In the genomic region with DNA sequence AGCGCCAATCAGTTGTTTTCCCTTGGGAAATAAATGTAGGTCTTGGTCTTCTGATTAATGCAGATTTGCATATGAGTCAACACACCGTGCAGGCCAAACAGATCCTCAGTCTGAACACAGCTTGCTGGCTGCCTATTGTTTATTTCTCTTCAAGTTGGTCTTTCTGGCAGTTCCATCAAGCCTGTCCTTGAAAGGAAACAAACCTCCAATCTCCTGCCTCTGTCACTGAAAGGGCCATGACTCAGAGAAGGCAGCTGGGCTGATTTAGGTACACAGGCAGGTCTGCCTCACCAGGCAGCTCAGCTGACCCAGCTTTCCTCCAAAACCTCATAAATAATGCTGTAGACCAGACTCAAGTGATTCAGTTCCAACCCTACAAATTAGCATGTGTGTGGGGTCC, we compare ENCODE assay signal across 10 cellular contexts.
DNase-seq lines count a peak whose midpoint lies in the region; ATAC-seq and TF ChIP-seq lines count a peak whose summit lies in the region.
"Had no signal": no experiment of that assay in that cellular context is flagged by ENCODE, and none has a peak within 500 bp of the region (broad histone marks: within the 10 kb centered on the region; RNA-seq: fewer than 3 reads in every experiment).

No MANE protein-coding gene starts in this region.

- ATAC-seq in thoracic aorta (ENCODE audit: insufficient number of reproducible peaks, low FRiP score, low read depth), result peak; percentile 55
- ATAC-seq in GM21390 (IDR thresholded peaks at IDR 0.05; ENCODE audit: unreplicated experiment), result no peak
- no peak for ATAC-seq in GM21723 (IDR thresholded peaks at IDR 0.05; ENCODE audit: unreplicated experiment)

- H3K9ac ChIP-seq in OCI-LY1 (ENCODE audit: low read length), result no peak overlapping the region

- no peaks in the 10 kb centered on the region for H3K27me3 Mint-ChIP-seq in MCF 10A (ENCODE audit: insufficient read depth, unreplicated experiment)
- H3K27me3 Mint-ChIP-seq: activated naive CD8-positive, alpha-beta T cell treated with anti-CD3 and anti-CD28 coated beads, Interleukin-2, amount 10 ng/mL, durations not matched to agents 7 days and 5 days had no signal

- H3K4me2 ChIP-seq in OCI-LY1 (ENCODE audit: low read length), result no peak overlapping the region

- BruUV-seq in MCF 10A (replicated peaks; lab: Mats Ljungman, UMichigan), result no TSS peak

- no peak overlapping the region for H2AFZ ChIP-seq in OCI-LY1 (ENCODE audit: low read length)

- H3K4me1 ChIP-seq in breast epithelium (no peaks in the 10 kb centered on the region), OCI-LY1 (ENCODE audit: insufficient read depth, low read length, severe bottlenecking) (peaks cover 6% of the 10 kb centered on the region), thoracic aorta (ENCODE audit: control insufficient read depth in 1 of 2, low read depth in 2 of 2) (peaks cover 0 to 14% of the 10 kb centered on the region in 2 donors)

- peaks cover 14% of the 10 kb centered on the region for H3K4me1 Mint-ChIP-seq in MCF 10A (ENCODE audit: insufficient read depth, unreplicated experiment)

- H3K9me3 ChIP-seq in breast epithelium (no peaks in the 10 kb centered on the region), OCI-LY1 (ENCODE audit: low read length) (no peaks in the 10 kb centered on the region), thoracic aorta (no peaks in the 10 kb centered on the region)
- H3K9me3 ChIP-seq: sigmoid colon had no signal

- no peaks in the 10 kb centered on the region for H3K9me3 Mint-ChIP-seq in MCF 10A (ENCODE audit: unreplicated experiment)
- H3K9me3 Mint-ChIP-seq: activated naive CD8-positive, alpha-beta T cell treated with anti-CD3 and anti-CD28 coated beads, Interleukin-2, amount 10 ng/mL, durations not matched to agents 7 days and 5 days had no signal

- no peaks in the 10 kb centered on the region for H3K9me2 ChIP-seq in OCI-LY1 (ENCODE audit: low read depth, low read length)

- DNase-seq in MCF 10A (ENCODE audit: unreplicated experiment) (peak; percentile 85), breast epithelium (ENCODE audit: low spot score in 2 of 2) (no peak), fibroblast of peridontal ligament (ENCODE audit: extremely low read depth) (peak; percentile 92), thoracic aorta (ENCODE audit: low spot score) (no peak), GF-D8 (lab: John Stamatoyannopoulos, UW) (no peak)
- DNase-seq: activated naive CD8-positive, alpha-beta T cell treated with anti-CD3 and anti-CD28 coated beads, Interleukin-2, amount 10 ng/mL, durations not matched to agents 7 days and 5 days; sigmoid colon had no signal

- H3K4me3 ChIP-seq in breast epithelium, result no peak overlapping the region
- no peak overlapping the region for H3K4me3 ChIP-seq in OCI-LY1 (ENCODE audit: low read depth, low read length, poor library complexity, severe bottlenecking)
- H3K4me3 ChIP-seq in thoracic aorta, result no peak overlapping the region
- H3K4me3 ChIP-seq: sigmoid colon had no signal

- H3K36me3 ChIP-seq in breast epithelium (no peaks in the 10 kb centered on the region), OCI-LY1 (ENCODE audit: insufficient read depth, low read length) (peaks cover 80% of the 10 kb centered on the region), thoracic aorta (peaks cover 9% of the 10 kb centered on the region)

- peaks cover 36% of the 10 kb centered on the region for H3K36me3 Mint-ChIP-seq in MCF 10A (ENCODE audit: insufficient read depth, unreplicated experiment)

- TF ChIP-seq POLR2A in breast epithelium (IDR thresholded peaks at IDR 0.05), result no peak

- H4K20me1 ChIP-seq in OCI-LY1 (ENCODE audit: insufficient read depth, low read length), result no peaks in the 10 kb centered on the region

- CTCF ChIA-PET in MCF 10A (lab: Yijun Ruan, JAX), result no interaction called here

- H3K79me2 ChIP-seq in OCI-LY1 (ENCODE audit: insufficient read depth, low read length), result no peaks in the 10 kb centered on the region

- no peaks in the 10 kb centered on the region for H3K27me3 ChIP-seq in breast epithelium
- no peaks in the 10 kb centered on the region for H3K27me3 ChIP-seq in OCI-LY1 (ENCODE audit: insufficient read depth, low read length)
- no peaks in the 10 kb centered on the region for H3K27me3 ChIP-seq in thoracic aorta (replicated peaks; ENCODE audit: insufficient read depth)
- H3K27me3 ChIP-seq: sigmoid colon had no signal

- peak overlapping the region; percentile 59 for H3K27ac Mint-ChIP-seq in MCF 10A (ENCODE audit: low read depth, unreplicated experiment)
- H3K27ac Mint-ChIP-seq: activated naive CD8-positive, alpha-beta T cell treated with anti-CD3 and anti-CD28 coated beads, Interleukin-2, amount 10 ng/mL, durations not matched to agents 7 days and 5 days had no signal

- no peaks in the 10 kb centered on the region for H3F3A ChIP-seq in OCI-LY1 (ENCODE audit: insufficient read depth, low read length)

- intact Hi-C loops in MCF 10A (cut with micrococcal nuclease), result no loop called here
- intact Hi-C loops in breast epithelium (cut with DNase I; ENCODE audit: low total_unique reads), result no loop called here

- H3K4me3 Mint-ChIP-seq in MCF 10A (ENCODE audit: unreplicated experiment), result no peak overlapping the region
- H3K4me3 Mint-ChIP-seq: activated naive CD8-positive, alpha-beta T cell treated with anti-CD3 and anti-CD28 coated beads, Interleukin-2, amount 10 ng/mL, durations not matched to agents 7 days and 5 days had no signal

- POLR2A ChIA-PET in MCF 10A (lab: Yijun Ruan, JAX), result interaction anchor here (0.7 to 1.0 kb wide), 3 partner anchors 9 to 11 kb away, joined by 3 read pairs; no protein-coding TSS in a partner anchor

- H3K27ac ChIP-seq in breast epithelium (no peak overlapping the region), OCI-LY1 (ENCODE audit: low read depth, low read length, poor library complexity, severe bottlenecking) (peak overlapping the region; percentile 4), thoracic aorta (peak overlapping the region in 1 of 2 donors; percentile 48)
- H3K27ac ChIP-seq: sigmoid colon had no signal

- no peak for TF ChIP-seq CTCF in MCF 10A (IDR thresholded peaks at IDR 0.05; ENCODE audit: unreplicated experiment)
- no peak for TF ChIP-seq CTCF in breast epithelium (IDR thresholded peaks at IDR 0.05)
- TF ChIP-seq CTCF in OCI-LY1 (IDR thresholded peaks at IDR 0.05; ENCODE audit: low read length), result no peak
- TF ChIP-seq CTCF in thoracic aorta (IDR thresholded peaks at IDR 0.05), result no peak

Comparison
In these comparisons a context has a peak if more than half of its experiments do, and no peak if none do; other contexts are left out.
1. DNase-seq: peak in MCF 10A (single experiment) and fibroblast of peridontal ligament (single experiment); none in breast epithelium (0 of 2), thoracic aorta (single experiment) and GF-D8 (single experiment).